Comparison of ENCODE assay signal across 7 cellular contexts in genomic region chr6:52286798-52287432, GRCh38.
DNase-seq lines count a peak whose midpoint lies in the region; ATAC-seq and TF ChIP-seq lines count a peak whose summit lies in the region.

No MANE protein-coding gene starts in this region.

- CTCF ChIA-PET in GM10248 (lab: Yijun Ruan, JAX): interaction anchor here (0.7 to 9.8 kb wide), 29 partner anchors 8 to 376 kb away, joined by 3 to 195 read pairs (median 7); partner anchors contain the start of gene PAQR8

- DNase-seq in GM10248 (ENCODE audit: extremely low spot score) (peak; percentile 35), NCI-H1105 (lab: John Stamatoyannopoulos, UW) (peak; percentile 73), SKM-1 treated with dmso at 0.1 percent for 144 hours (lab: John Stamatoyannopoulos, UW; ENCODE audit: unreplicated experiment) (peak; percentile 82), amniotic stem cell (lab: John Stamatoyannopoulos, UW) (peak; percentile 38), hypothalamus (lab: John Stamatoyannopoulos, UW) (peak in 32 of 51 donors; percentile 2 to 77 (median 43))
- DNase-seq in stimulated activated CD4-positive, alpha-beta T cell treated with anti-CD3 and anti-CD28 coated beads, Interleukin-12 subunit alpha, Interleukin-12 subunit beta, amount 100 ng/mL, for 4 hours: peak; percentile 60

- ATAC-seq in GM18909 (IDR thresholded peaks at IDR 0.05; ENCODE audit: poor library complexity, unreplicated experiment): no peak

- POLR2A ChIA-PET in GM10248 (lab: Yijun Ruan, JAX): interaction anchor here (0.8 to 1.2 kb wide), 2 partner anchors 133 to 209 kb away, joined by 3 read pairs; partner anchors contain the start of gene EFHC1

- peak; percentile 71 for TF ChIP-seq CTCF in GM10248 (IDR thresholded peaks at IDR 0.05; ENCODE audit: control extremely low read depth, extremely low read depth, low read depth, missing control alignments)
